In the genomic region with DNA sequence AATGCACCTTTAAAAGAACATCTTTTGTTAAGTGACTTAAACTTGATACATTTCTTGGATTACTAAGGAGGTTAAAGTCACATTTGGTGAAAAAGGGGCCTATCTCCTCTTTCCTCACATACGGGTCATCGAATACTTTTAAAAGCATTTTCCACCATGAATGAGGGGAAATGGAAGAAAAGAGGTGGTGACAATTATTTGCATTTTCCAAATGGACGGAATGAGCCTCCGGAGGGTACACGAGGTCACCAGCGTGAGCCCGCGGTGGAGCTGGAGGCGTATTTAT, we compare ENCODE assay signal across 8 cellular contexts. TPM values are rescaled to one million over a fixed set of nuclear protein-coding genes. Genes with fewer than 3 reads are reported as not detected.
A peak's percentile ranks its signal among the peaks of the same experiment; 100 is the strongest.
DNase-seq lines count a peak whose midpoint lies in the region; ATAC-seq and TF ChIP-seq lines count a peak whose summit lies in the region.

No MANE protein-coding gene starts in this region.

- TF ChIP-seq CTCF in RWPE1 (conservative IDR thresholded peaks at IDR 0.05; ENCODE audit: low read depth) (no peak), fibroblast of lung (conservative IDR thresholded peaks at IDR 0.05 in 1 of 2, IDR thresholded peaks at IDR 0.05 in 1 of 2; ENCODE audit: low read depth in 1 of 2, low read length in 2 of 2) (no peak)

- H3K27me3 ChIP-seq in GM23248 (replicated peaks; ENCODE audit: insufficient read depth) (no peaks in the 10 kb centered on the region), fibroblast of lung (ENCODE audit: control insufficient read depth, insufficient read depth, low read length) (no peaks in the 10 kb centered on the region)

- no peaks in the 10 kb centered on the region for H3K36me3 ChIP-seq in GM23248 (ENCODE audit: low read depth)
- no peaks in the 10 kb centered on the region for H3K36me3 ChIP-seq in fibroblast of lung (ENCODE audit: control insufficient read depth, insufficient read depth, low read length)

- no peak for DNase-seq in GM23248
- no peak for DNase-seq in RWPE1 (ENCODE audit: low spot score)
- no peak for DNase-seq in fibroblast of lung (ENCODE audit: low read depth in 2 of 2)
- DNase-seq in skeletal muscle cell (ENCODE audit: low read depth), result no peak
- DNase-seq in H4 (ENCODE audit: low spot score), result no peak

- H3K4me3 ChIP-seq in GM23248, result peak overlapping the region; percentile 88
- peak overlapping the region; percentile 34 to 88 (median 63) for H3K4me3 ChIP-seq in fibroblast of lung (replicated peaks in 1 of 4; ENCODE audit: control extremely low read depth in 1 of 4, insufficient read depth in 1 of 4, low read depth in 3 of 4, low read length in 4 of 4)
- H3K4me3 ChIP-seq in skeletal muscle cell (ENCODE audit: low read depth, low read length), result peak overlapping the region; percentile 76

- H3F3A ChIP-seq in GM23248 (ENCODE audit: insufficient read depth), result peaks cover 19% of the 10 kb centered on the region

- H2AFZ ChIP-seq in GM23248 (peak overlapping the region; percentile 79), fibroblast of lung (ENCODE audit: low read length) (peak overlapping the region; percentile 64)

- peak overlapping the region; percentile 75 for H3K4me2 ChIP-seq in GM23248 (ENCODE audit: unreplicated experiment)
- peak overlapping the region; percentile 96 for H3K4me2 ChIP-seq in fibroblast of lung (ENCODE audit: extremely low read depth, insufficient read depth, low read length)

- POLR2A ChIA-PET in RWPE1 (lab: Yijun Ruan, JAX; ENCODE audit: low non-redundant PET), result interaction anchor here (1.2 to 1.3 kb wide), 2 partner anchors 41 to 45 kb away, joined by 3 to 5 read pairs; no protein-coding TSS in a partner anchor

- peak overlapping the region; percentile 99 for H3K27ac ChIP-seq in GM23248
- peak overlapping the region; percentile 91 for H3K27ac ChIP-seq in RWPE1
- H3K27ac ChIP-seq in fibroblast of lung (ENCODE audit: insufficient read depth, low read length), result peak overlapping the region; percentile 94

- no peaks in the 10 kb centered on the region for H3K9me3 ChIP-seq in GM23248 (ENCODE audit: low read depth)
- H3K9me3 ChIP-seq in fibroblast of lung (ENCODE audit: control insufficient read depth, insufficient read depth, low read depth, low read length), result no peaks in the 10 kb centered on the region

- peak overlapping the region; percentile 99 for H3K9ac ChIP-seq in GM23248
- H3K9ac ChIP-seq in fibroblast of lung (ENCODE audit: insufficient read depth, low read length), result peak overlapping the region; percentile 85

- no peak for ATAC-seq in HG03139 (IDR thresholded peaks at IDR 0.05; ENCODE audit: unreplicated experiment)
- ATAC-seq in HG03135 (IDR thresholded peaks at IDR 0.05; ENCODE audit: unreplicated experiment), result no peak
- no peak for ATAC-seq in HG03097 (IDR thresholded peaks at IDR 0.05; ENCODE audit: low FRiP score, unreplicated experiment)

- in situ Hi-C loops in GM23248 (cut with MboI), result no loop called here

- H3K4me1 ChIP-seq in GM23248 (ENCODE audit: insufficient read depth) (peaks cover 11% of the 10 kb centered on the region; the same call in 1 of the 2 replicates), fibroblast of lung (ENCODE audit: control insufficient read depth, extremely low read depth, insufficient read depth, low read length) (no peaks in the 10 kb centered on the region)

- WGBS in GM23248 (ENCODE audit: low coverage in 1 of 2, low lambda C conversion rate in 2 of 2, missing lambda C conversion rate in 2 of 2), 2 experiments, result 1 to 2% methylated on average over 9 of the region's 9 CpGs

- CTCF ChIA-PET in RWPE1 (lab: Yijun Ruan, JAX), result interaction anchor here (0.7 kb wide), 1 partner anchor 43 kb away, joined by 3 read pairs; no protein-coding TSS in a partner anchor

- no peaks in the 10 kb centered on the region for H3K9me2 ChIP-seq in GM23248 (ENCODE audit: insufficient read depth)

- H4K20me1 ChIP-seq in GM23248 (ENCODE audit: insufficient read depth), result 0 out of 2 replicates have a peak, but pooled peaks cover 5% of the 10 kb centered on the region
- no peaks in the 10 kb centered on the region for H4K20me1 ChIP-seq in fibroblast of lung (ENCODE audit: control insufficient read depth, extremely low read depth, insufficient read depth, low read length)

- H3K79me2 ChIP-seq in GM23248 (ENCODE audit: insufficient read depth), result peaks cover 78% of the 10 kb centered on the region
- H3K79me2 ChIP-seq in fibroblast of lung (ENCODE audit: control insufficient read depth, insufficient read depth, low read length), result peaks cover 36% of the 10 kb centered on the region

RNA-seq across cellular contexts. Expression of a gene that starts 1.0 kb away (rescaled TPM):
- total RNA-seq in GM23248 (2014; rRNA removed; shearing (Covaris generic)), result 35.5 and 41.7 TPM in 2 replicates
- polyA plus RNA-seq in GM23248 (2016; fragmentation: Nextera tagmentation; extraction: Ambion mirVana), result 15.5 and 16.5 TPM in 2 replicates
- total RNA-seq in fibroblast of lung, result 53.7 and 61.8 TPM in 2 replicates
- polyA plus RNA-seq in fibroblast of lung, result 49.1 and 52.8 TPM in 2 replicates
- 21.4 and 22.0 TPM in 2 replicates for polyA plus RNA-seq in fibroblast of lung (2012)
- 5.0 and 10.0 TPM in 2 replicates for polyA minus RNA-seq in fibroblast of lung (ENCODE audit: low replicate concordance)
- total RNA-seq in H4 (2014; rRNA removed; shearing (Covaris generic)), result 29.3 and 32.2 TPM in 2 replicates
